ENCODE assay signal across 13 cellular contexts in genomic region chr7:72336382-72336886, GRCh38.
DNase-seq lines count a peak whose midpoint lies in the region; TF ChIP-seq lines count a peak whose summit lies in the region.
"Had no signal": no experiment of that assay in that cellular context is flagged by ENCODE, and none has a peak within 500 bp of the region (broad histone marks: within the 10 kb centered on the region; RNA-seq: fewer than 3 reads in every experiment).

No MANE protein-coding gene starts in this region.

- no peak for TF ChIP-seq CTCF in chondrocyte (IDR thresholded peaks at IDR 0.05)

- H3K4me1 Mint-ChIP-seq in chondrocyte (ENCODE audit: low read depth): peaks cover 6% of the 10 kb centered on the region

- H3K27me3 ChIP-seq in iPS-18a (ENCODE audit: control insufficient read depth, insufficient read depth, low read length): peaks cover 38% of the 10 kb centered on the region
- H3K27me3 ChIP-seq: thyroid gland had no signal

- H3K27me3 Mint-ChIP-seq in chondrocyte (ENCODE audit: low read depth): peaks cover 68% of the 10 kb centered on the region

- H3K9ac ChIP-seq in iPS-18a (ENCODE audit: low read length): peak overlapping the region; percentile 56

- H3K4me3 ChIP-seq in iPS-18a (ENCODE audit: low read length) (peak overlapping the region; percentile 73), skin epidermis (peak overlapping the region in 4 of 7 experiments; percentile 2 to 35 (median 22))
- H3K4me3 ChIP-seq: thyroid gland had no signal

- peaks cover 19% of the 10 kb centered on the region for H3K9me3 Mint-ChIP-seq in chondrocyte (ENCODE audit: low read depth)

- no peak overlapping the region for H3K27ac Mint-ChIP-seq in chondrocyte (ENCODE audit: unreplicated experiment)

- no peak overlapping the region for H3K4me3 Mint-ChIP-seq in chondrocyte (ENCODE audit: unreplicated experiment)

- H3K36me3 Mint-ChIP-seq in chondrocyte (ENCODE audit: low read depth): no peaks in the 10 kb centered on the region

- H3K27ac ChIP-seq in iPS-18a (ENCODE audit: low read length): no peak overlapping the region
- H3K27ac ChIP-seq in skin epidermis: no peak overlapping the region
- H3K27ac ChIP-seq: thyroid gland had no signal

- H3K4me1 ChIP-seq in iPS-18a (ENCODE audit: control insufficient read depth, low read depth, low read length): peaks cover 3% of the 10 kb centered on the region

- no peaks in the 10 kb centered on the region for H3K36me3 ChIP-seq in iPS-18a (ENCODE audit: control insufficient read depth, low read depth, low read length)
- H3K36me3 ChIP-seq: thyroid gland had no signal

- H3K9me3 ChIP-seq in iPS-18a (ENCODE audit: control insufficient read depth, low read depth, low read length): no peaks in the 10 kb centered on the region
- H3K9me3 ChIP-seq: thyroid gland had no signal

- DNase-seq in NCI-H82 (lab: John Stamatoyannopoulos, UW) (peak; percentile 69), NCI-H82 treated with DMSO at 0.1 percent for 48 hours (lab: John Stamatoyannopoulos, UW; ENCODE audit: unreplicated experiment) (no peak), UCSD-AML1 (lab: John Stamatoyannopoulos, UW; ENCODE audit: unreplicated experiment) (peak; percentile 35), NCI-H1694 (lab: John Stamatoyannopoulos, UW) (no peak), chondrocyte (ENCODE audit: low spot score) (no peak)
- no peak for DNase-seq in stimulated activated CD4-positive, alpha-beta T cell treated with anti-CD3 and anti-CD28 coated beads, Interleukin-2, amount 100 ng/mL, for 48 hours
- DNase-seq: DMS153, IMR-90, left colon, NCI-H1436 treated with DMSO at 0.1 percent for 48 hours, thyroid gland had no signal

Comparison
In these comparisons a context has a peak if more than half of its experiments do, and no peak if none do; other contexts are left out.
1. DNase-seq: peak in NCI-H82 (single experiment) and UCSD-AML1 (single experiment); none in NCI-H82 treated with DMSO at 0.1 percent for 48 hours (single experiment), NCI-H1694 (single experiment), chondrocyte (single experiment) and stimulated activated CD4-positive, alpha-beta T cell treated with anti-CD3 and anti-CD28 coated beads, Interleukin-2, amount 100 ng/mL, for 48 hours (0 of 2).